In the genomic region with DNA sequence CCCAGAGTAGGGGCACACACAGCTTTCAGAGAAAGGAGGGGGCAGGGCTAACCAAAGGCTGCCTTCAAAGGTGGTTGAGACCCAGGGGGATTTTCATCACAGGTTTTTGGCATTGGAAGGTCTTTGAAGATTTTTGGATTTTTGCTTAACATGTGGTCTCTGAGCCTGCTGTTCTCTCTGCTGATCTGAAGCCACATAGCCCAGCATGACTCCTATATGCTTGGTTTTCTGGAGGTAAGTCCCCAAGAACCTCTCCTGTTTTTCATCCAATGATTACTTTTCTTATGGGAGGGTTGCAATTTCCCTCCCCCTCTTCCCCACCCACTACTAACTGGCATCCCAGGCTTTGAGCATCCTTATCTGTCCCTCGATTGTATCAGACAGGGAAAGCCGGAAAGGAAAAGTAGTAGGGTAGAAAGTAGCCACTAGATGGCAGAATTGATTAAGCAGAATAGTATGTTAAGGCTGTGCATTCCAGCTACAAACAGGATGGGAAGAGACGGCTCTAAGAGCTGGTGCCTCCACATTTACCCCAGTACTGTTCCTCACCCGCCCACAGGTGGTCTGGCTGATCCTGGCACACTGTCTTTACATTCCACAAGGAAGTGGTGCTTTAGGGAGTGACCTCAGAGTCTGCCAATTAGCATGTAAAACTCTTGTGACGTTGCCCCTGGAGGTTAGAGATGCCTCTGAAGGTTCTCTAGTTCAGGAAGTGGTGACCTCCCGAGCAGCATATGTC, we compare ENCODE assay signal across 8 cellular contexts.
DNase-seq lines count a peak whose midpoint lies in the region; ATAC-seq and TF ChIP-seq lines count a peak whose summit lies in the region.

No MANE protein-coding gene starts in this region.

- H3K27ac ChIP-seq in sigmoid colon = no peak overlapping the region

- intact Hi-C loops in left ventricle myocardium superior (cut with micrococcal nuclease) = loop anchor here (5.0 kb wide), 1 partner anchor 840 kb away; no protein-coding TSS in a partner anchor
- intact Hi-C loops in sigmoid colon (cut with DNase I) = loop anchor here (1.0 to 10.0 kb wide), 2 partner anchors 841 to 1267 kb away; partner anchors contain the start of gene RBM26

- H3K36me3 ChIP-seq in adipocyte (ENCODE audit: control insufficient read depth, insufficient read depth, low read length, severe bottlenecking) (no peaks in the 10 kb centered on the region), sigmoid colon (no peaks in the 10 kb centered on the region)

- H3K9me3 ChIP-seq in adipocyte (ENCODE audit: control insufficient read depth, low read length) = no peaks in the 10 kb centered on the region
- H3K9me3 ChIP-seq in sigmoid colon = no peaks in the 10 kb centered on the region

- ATAC-seq in GM21367 (IDR thresholded peaks at IDR 0.05; ENCODE audit: unreplicated experiment) (peak; percentile 92), HG03520 (IDR thresholded peaks at IDR 0.05; ENCODE audit: unreplicated experiment) (peak; percentile 88), left ventricle myocardium superior (peak; percentile 70)

- 2 to 9% methylated on average over 6 of the region's 6 CpGs for WGBS in sigmoid colon, 2 donors

- H3K4me3 ChIP-seq in adipocyte (ENCODE audit: low read length) = no peak overlapping the region
- no peak overlapping the region for H3K4me3 ChIP-seq in sigmoid colon

- TF ChIP-seq EP300 in sigmoid colon (IDR thresholded peaks at IDR 0.05) = no peak

- H3K27me3 ChIP-seq in adipocyte (replicated peaks; ENCODE audit: control insufficient read depth, insufficient read depth, low read length) (no peaks in the 10 kb centered on the region), sigmoid colon (no peaks in the 10 kb centered on the region)

- H3K9ac ChIP-seq in adipocyte (ENCODE audit: low read length) = no peak overlapping the region

- no peaks in the 10 kb centered on the region for H3K4me1 ChIP-seq in adipocyte (ENCODE audit: control insufficient read depth, insufficient read depth, low read length)
- no peaks in the 10 kb centered on the region for H3K4me1 ChIP-seq in sigmoid colon

- TF ChIP-seq CTCF in sigmoid colon (IDR thresholded peaks at IDR 0.05) = peak; percentile 7 to 63 (median 38)

- no peak for TF ChIP-seq POLR2A in sigmoid colon (IDR thresholded peaks at IDR 0.05)

- DNase-seq in NCI-H510A treated with DMSO at 0.1 percent for 48 hours (lab: John Stamatoyannopoulos, UW) = peak; percentile 60
- no peak for DNase-seq in NCI-H510A (lab: John Stamatoyannopoulos, UW)
- peak; percentile 21 for DNase-seq in NCI-H524 treated with DMSO at 0.1 percent for 48 hours (lab: John Stamatoyannopoulos, UW)
- peak; percentile 91 for DNase-seq in adipocyte (ENCODE audit: low read depth)
- DNase-seq in left ventricle myocardium superior = no peak
- no peak for DNase-seq in sigmoid colon

Comparison
In these comparisons a context has a peak if more than half of its experiments do, and no peak if none do; other contexts are left out.
1. DNase-seq: peak in NCI-H510A treated with DMSO at 0.1 percent for 48 hours (single experiment), NCI-H524 treated with DMSO at 0.1 percent for 48 hours (single experiment) and adipocyte (single experiment); none in NCI-H510A (single experiment), left ventricle myocardium superior (single experiment) and sigmoid colon (single experiment).
2. Peak in every context shown above with its lines, with median percentiles within 50 percentile points of each other: ATAC-seq.